17 cellular contexts compared by ENCODE assay signal in the genomic region with DNA sequence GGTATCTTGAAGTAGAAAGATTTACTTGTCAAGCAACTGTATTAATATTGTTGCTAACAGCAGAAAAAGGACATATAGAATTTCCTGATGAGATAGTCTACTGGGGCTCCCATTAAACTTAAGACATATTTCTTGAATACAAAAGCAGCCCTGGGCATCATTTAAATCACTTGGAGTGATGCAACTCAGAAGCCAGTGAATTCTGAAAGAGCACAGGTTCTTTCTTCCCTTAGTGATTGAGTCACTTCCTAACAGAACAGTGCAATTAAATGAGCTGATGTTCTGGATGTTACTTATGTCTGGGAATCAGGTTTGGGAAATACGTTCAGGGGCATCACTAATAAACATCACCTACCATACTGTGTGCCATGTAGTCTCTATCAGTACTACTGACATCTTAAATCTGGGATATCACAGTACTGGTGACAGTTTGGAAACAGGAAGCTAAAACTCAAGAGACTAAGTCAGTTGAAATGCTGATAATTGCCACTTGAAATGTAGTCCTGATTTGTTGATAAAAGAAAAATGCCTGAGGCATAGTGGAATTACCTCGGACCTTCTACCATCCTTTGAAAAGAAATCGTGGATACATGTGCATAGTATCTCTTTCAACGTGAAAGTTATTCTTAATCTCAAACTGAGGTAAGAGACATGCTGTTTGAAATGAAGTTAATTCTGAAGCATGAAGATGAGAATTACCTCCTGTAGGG.
"Had no signal": no experiment of that assay in that cellular context is flagged by ENCODE, and none has a peak within 500 bp of the region (broad histone marks: within the 10 kb centered on the region; RNA-seq: fewer than 3 reads in every experiment).

No MANE protein-coding gene starts in this region.

- H3K27ac ChIP-seq: adrenal gland, body of pancreas, heart left ventricle, left lung, ovary, sigmoid colon, WERI-Rb-1 had no signal

- H3K4me3 ChIP-seq: adrenal gland, body of pancreas, heart left ventricle, left lung, ovary, sigmoid colon had no signal

- H3K4me1 ChIP-seq: adrenal gland, body of pancreas, heart left ventricle, left lung, sigmoid colon had no signal

- H3K36me3 ChIP-seq: adrenal gland, heart left ventricle, left lung, ovary, sigmoid colon, WERI-Rb-1 had no signal

- H3K9me3 ChIP-seq: adrenal gland, body of pancreas, heart left ventricle, left lung, ovary, sigmoid colon had no signal

- DNase-seq: activated CD4-positive, alpha-beta T cell treated with anti-CD3 and anti-CD28 coated beads for 4 hours; activated naive CD4-positive, alpha-beta T cell treated with Interleukin-2 at 50 U/mL for 16 hours; adrenal gland; body of pancreas; effector memory CD8-positive, alpha-beta T cell; erythroblast; foreskin melanocyte; heart left ventricle; islet precursor cell; left lung; ovary; sigmoid colon; stimulated activated CD4-positive, alpha-beta T cell treated with anti-CD3 and anti-CD28 coated beads, Interleukin-12 subunit alpha, Interleukin-12 subunit beta, amount 100 ng/mL, for 4 hours; stimulated activated naive CD4-positive, alpha-beta T cell; substantia nigra; T-helper 9 cell; WERI-Rb-1 had no signal

- ATAC-seq: body of pancreas; effector memory CD8-positive, alpha-beta T cell; heart left ventricle; left lung had no signal

- H3K27me3 ChIP-seq: adrenal gland, body of pancreas, heart left ventricle, left lung, ovary, sigmoid colon had no signal
